ENCODE assay signal across 9 cellular contexts in the genomic region with DNA sequence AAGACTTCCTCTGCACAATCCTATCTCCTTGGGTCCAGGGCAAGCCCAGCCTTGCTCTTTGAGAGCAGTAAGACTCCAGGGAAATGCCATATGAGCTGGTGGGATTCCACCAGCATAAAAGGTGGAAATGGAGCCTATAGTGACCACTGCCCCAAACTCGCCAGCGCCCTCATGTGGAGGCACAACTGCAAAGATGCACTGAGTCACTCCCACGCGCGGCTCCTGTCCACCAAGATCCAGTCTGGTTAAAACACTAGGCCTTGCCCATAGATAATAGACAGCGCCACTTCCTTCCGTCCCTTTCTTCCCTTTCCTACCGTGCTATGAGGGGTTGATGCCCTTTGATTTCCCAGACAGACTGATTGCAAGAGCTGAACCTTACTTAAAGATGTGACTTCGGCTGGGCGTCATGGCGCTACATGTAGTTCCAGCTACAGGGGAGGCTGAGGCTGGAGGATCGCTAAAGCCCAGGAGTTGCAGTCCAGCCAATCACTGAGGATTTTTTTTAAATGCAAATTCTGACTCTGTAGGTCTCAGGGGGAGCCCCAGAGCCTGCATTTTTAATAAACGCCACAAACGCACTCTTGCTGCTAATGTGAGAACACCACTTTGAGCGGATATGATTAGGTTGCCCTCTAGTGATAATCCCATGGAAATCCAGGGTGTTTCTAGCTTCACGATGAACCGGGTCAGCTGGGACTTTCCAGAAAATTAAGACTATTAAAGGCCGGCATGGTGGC.
DNase-seq lines count a peak whose midpoint lies in the region; ATAC-seq and TF ChIP-seq lines count a peak whose summit lies in the region.
"Had no signal": no experiment of that assay in that cellular context is flagged by ENCODE, and none has a peak within 500 bp of the region (broad histone marks: within the 10 kb centered on the region; RNA-seq: fewer than 3 reads in every experiment).

No MANE protein-coding gene starts in this region.

- peaks cover 16% of the 10 kb centered on the region for H3K4me1 Mint-ChIP-seq in Calu3 (ENCODE audit: low read depth, unreplicated experiment)
- H3K4me1 Mint-ChIP-seq: natural killer cell had no signal

- H3K36me3 Mint-ChIP-seq in Calu3 (ENCODE audit: insufficient read depth, unreplicated experiment): no peaks in the 10 kb centered on the region
- H3K36me3 Mint-ChIP-seq: natural killer cell had no signal

- no peaks in the 10 kb centered on the region for H3K4me1 ChIP-seq in spleen

- H3K4me3 Mint-ChIP-seq in Calu3 (ENCODE audit: low read depth, unreplicated experiment): no peak overlapping the region
- H3K4me3 Mint-ChIP-seq: natural killer cell had no signal

- WGBS in spleen, 5 donors: 63 to 67% (median 65%) methylated on average over 18 of the region's 18 CpGs

- POLR2A ChIA-PET in HEK293T (lab: Yijun Ruan, JAX): no interaction called here

- H3K9me3 Mint-ChIP-seq in Calu3 (ENCODE audit: low read depth, unreplicated experiment): no peaks in the 10 kb centered on the region
- H3K9me3 Mint-ChIP-seq: natural killer cell had no signal

- no peak overlapping the region for H3K27ac ChIP-seq in spleen

- BruUV-seq in Calu3 (replicated peaks; lab: Mats Ljungman, UMichigan): no TSS peak

- H3K9me3 ChIP-seq in spleen: no peaks in the 10 kb centered on the region

- TF ChIP-seq POLR2A in spleen (IDR thresholded peaks at IDR 0.05): no peak

- no peaks in the 10 kb centered on the region for H3K36me3 ChIP-seq in spleen

- no peak overlapping the region for H3K27ac Mint-ChIP-seq in Calu3 (ENCODE audit: unreplicated experiment)
- H3K27ac Mint-ChIP-seq: natural killer cell had no signal

- no peak for ATAC-seq in activated CD4-positive, CD25-positive, alpha-beta regulatory T cell treated with anti-CD3 and anti-CD28 coated beads, Interleukin-2, amount 50 U/mL, for 24 hours
- no peak for ATAC-seq in GM18502 (IDR thresholded peaks at IDR 0.05; ENCODE audit: poor library complexity, unreplicated experiment)

- no peaks in the 10 kb centered on the region for H3K27me3 ChIP-seq in spleen (replicated peaks in 1 of 7)

- H3K27me3 Mint-ChIP-seq in Calu3 (ENCODE audit: unreplicated experiment): no peaks in the 10 kb centered on the region

- DNase-seq in Calu3 (peak; percentile 51), HEK293T (ENCODE audit: extremely low spot score) (peak; percentile 37), SK-N-DZ (ENCODE audit: low spot score) (peak; percentile 26), germinal center (ENCODE audit: low spot score) (peak; percentile 27), spleen (no peak), activated gamma-delta T cell treated with Interleukin-2 at 50 U/mL for 16 hours (no peak)
- DNase-seq: natural killer cell had no signal

- H3K4me3 ChIP-seq in spleen: no peak overlapping the region

- CTCF ChIA-PET in Calu3 (lab: Charles Lee) (interaction anchor here (0.8 to 2.0 kb wide), 3 partner anchors 11 to 349 kb away, joined by 8 to 16 read pairs (median 9); no protein-coding TSS in a partner anchor), HEK293T (lab: Yijun Ruan, JAX) (interaction anchor here (0.5 to 1.4 kb wide), 5 partner anchors 9 to 718 kb away, joined by 3 to 5 read pairs (median 3); no protein-coding TSS in a partner anchor)

- intact Hi-C loops in Calu3 (cut with micrococcal nuclease; ENCODE audit: unreplicated experiment): loop anchor here (2.0 kb wide), 1 partner anchor 156 kb away; no protein-coding TSS in a partner anchor
- intact Hi-C loops in spleen (cut with DNase I; ENCODE audit: low total_unique reads): no loop called here

- TF ChIP-seq CTCF in Calu3 (IDR thresholded peaks at IDR 0.05; ENCODE audit: unreplicated experiment): peak; percentile 32
- TF ChIP-seq CTCF in spleen (IDR thresholded peaks at IDR 0.05 in 8 of 11, conservative IDR thresholded peaks at IDR 0.05 in 3 of 11): peak in 8 of 11 experiments; percentile 11 to 43 (median 27)

TF ChIP-seq in HEK293T, 16 proteins besides CTCF, POLR2A, EP300 and RAD21:
- TF ChIP-seq BHLHE40 (IDR thresholded peaks at IDR 0.05; ENCODE audit: borderline replicate concordance) (no peak), FOXA1 (IDR thresholded peaks at IDR 0.05) (no peak), LEF1 (IDR thresholded peaks at IDR 0.05; ENCODE audit: borderline replicate concordance) (no peak), CTBP1 (IDR thresholded peaks at IDR 0.05; ENCODE audit: borderline replicate concordance) (no peak), ZNF384 (IDR thresholded peaks at IDR 0.05) (no peak), TARDBP (IDR thresholded peaks at IDR 0.05) (no peak), SP1 (IDR thresholded peaks at IDR 0.05) (no peak), L3MBTL2 (conservative IDR thresholded peaks at IDR 0.05) (no peak), ELF4 (IDR thresholded peaks at IDR 0.05) (no peak), FOXK2 (IDR thresholded peaks at IDR 0.05) (no peak), SUZ12 (IDR thresholded peaks at IDR 0.05) (no peak), ARNT (IDR thresholded peaks at IDR 0.05) (no peak), FOXM1 (IDR thresholded peaks at IDR 0.05; ENCODE audit: borderline replicate concordance) (no peak), NFRKB (IDR thresholded peaks at IDR 0.05) (no peak), HDGF (IDR thresholded peaks at IDR 0.05; ENCODE audit: borderline replicate concordance) (no peak)
- TF ChIP-seq, protein P1, sequence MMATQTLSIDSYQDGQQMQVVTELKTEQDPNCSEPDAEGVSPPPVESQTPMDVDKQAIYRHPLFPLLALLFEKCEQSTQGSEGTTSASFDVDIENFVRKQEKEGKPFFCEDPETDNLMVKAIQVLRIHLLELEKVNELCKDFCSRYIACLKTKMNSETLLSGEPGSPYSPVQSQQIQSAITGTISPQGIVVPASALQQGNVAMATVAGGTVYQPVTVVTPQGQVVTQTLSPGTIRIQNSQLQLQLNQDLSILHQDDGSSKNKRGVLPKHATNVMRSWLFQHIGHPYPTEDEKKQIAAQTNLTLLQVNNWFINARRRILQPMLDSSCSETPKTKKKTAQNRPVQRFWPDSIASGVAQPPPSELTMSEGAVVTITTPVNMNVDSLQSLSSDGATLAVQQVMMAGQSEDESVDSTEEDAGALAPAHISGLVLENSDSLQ (IDR thresholded peaks at IDR 0.05): no peak

Comparison
In these comparisons a context has a peak if more than half of its experiments do, and no peak if none do; other contexts are left out.
1. DNase-seq: peak in Calu3 (single experiment), HEK293T (single experiment), SK-N-DZ (single experiment) and germinal center (single experiment); none in spleen (single experiment) and activated gamma-delta T cell treated with Interleukin-2 at 50 U/mL for 16 hours (single experiment).